Comparison of ENCODE assay signal across 1 cellular context in the genomic region with DNA sequence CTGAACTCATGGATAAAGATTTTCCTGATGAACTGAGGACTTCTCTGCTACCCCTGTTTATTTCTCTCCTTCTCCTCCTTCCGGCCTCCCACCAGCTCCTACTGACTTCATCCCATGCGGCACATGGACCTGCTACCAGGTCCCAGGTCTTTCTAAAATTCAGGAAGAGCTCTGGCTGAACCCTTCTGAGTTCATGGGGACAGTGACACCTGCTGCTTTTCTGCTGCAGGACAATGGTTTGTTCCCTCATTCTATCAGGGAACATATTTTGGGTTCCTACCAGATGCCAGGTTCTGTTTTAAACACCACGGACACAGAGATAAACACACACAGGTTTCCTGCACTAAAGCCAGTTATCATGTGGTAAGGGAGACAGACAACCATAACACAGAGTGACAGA.
TF ChIP-seq lines count a peak whose summit lies in the region.

No MANE protein-coding gene starts in this region.

TF ChIP-seq in K562, 482 proteins besides CTCF, POLR2A, EP300 and RAD21 (continued from another document):
- TF ChIP-seq, protein P1, sequence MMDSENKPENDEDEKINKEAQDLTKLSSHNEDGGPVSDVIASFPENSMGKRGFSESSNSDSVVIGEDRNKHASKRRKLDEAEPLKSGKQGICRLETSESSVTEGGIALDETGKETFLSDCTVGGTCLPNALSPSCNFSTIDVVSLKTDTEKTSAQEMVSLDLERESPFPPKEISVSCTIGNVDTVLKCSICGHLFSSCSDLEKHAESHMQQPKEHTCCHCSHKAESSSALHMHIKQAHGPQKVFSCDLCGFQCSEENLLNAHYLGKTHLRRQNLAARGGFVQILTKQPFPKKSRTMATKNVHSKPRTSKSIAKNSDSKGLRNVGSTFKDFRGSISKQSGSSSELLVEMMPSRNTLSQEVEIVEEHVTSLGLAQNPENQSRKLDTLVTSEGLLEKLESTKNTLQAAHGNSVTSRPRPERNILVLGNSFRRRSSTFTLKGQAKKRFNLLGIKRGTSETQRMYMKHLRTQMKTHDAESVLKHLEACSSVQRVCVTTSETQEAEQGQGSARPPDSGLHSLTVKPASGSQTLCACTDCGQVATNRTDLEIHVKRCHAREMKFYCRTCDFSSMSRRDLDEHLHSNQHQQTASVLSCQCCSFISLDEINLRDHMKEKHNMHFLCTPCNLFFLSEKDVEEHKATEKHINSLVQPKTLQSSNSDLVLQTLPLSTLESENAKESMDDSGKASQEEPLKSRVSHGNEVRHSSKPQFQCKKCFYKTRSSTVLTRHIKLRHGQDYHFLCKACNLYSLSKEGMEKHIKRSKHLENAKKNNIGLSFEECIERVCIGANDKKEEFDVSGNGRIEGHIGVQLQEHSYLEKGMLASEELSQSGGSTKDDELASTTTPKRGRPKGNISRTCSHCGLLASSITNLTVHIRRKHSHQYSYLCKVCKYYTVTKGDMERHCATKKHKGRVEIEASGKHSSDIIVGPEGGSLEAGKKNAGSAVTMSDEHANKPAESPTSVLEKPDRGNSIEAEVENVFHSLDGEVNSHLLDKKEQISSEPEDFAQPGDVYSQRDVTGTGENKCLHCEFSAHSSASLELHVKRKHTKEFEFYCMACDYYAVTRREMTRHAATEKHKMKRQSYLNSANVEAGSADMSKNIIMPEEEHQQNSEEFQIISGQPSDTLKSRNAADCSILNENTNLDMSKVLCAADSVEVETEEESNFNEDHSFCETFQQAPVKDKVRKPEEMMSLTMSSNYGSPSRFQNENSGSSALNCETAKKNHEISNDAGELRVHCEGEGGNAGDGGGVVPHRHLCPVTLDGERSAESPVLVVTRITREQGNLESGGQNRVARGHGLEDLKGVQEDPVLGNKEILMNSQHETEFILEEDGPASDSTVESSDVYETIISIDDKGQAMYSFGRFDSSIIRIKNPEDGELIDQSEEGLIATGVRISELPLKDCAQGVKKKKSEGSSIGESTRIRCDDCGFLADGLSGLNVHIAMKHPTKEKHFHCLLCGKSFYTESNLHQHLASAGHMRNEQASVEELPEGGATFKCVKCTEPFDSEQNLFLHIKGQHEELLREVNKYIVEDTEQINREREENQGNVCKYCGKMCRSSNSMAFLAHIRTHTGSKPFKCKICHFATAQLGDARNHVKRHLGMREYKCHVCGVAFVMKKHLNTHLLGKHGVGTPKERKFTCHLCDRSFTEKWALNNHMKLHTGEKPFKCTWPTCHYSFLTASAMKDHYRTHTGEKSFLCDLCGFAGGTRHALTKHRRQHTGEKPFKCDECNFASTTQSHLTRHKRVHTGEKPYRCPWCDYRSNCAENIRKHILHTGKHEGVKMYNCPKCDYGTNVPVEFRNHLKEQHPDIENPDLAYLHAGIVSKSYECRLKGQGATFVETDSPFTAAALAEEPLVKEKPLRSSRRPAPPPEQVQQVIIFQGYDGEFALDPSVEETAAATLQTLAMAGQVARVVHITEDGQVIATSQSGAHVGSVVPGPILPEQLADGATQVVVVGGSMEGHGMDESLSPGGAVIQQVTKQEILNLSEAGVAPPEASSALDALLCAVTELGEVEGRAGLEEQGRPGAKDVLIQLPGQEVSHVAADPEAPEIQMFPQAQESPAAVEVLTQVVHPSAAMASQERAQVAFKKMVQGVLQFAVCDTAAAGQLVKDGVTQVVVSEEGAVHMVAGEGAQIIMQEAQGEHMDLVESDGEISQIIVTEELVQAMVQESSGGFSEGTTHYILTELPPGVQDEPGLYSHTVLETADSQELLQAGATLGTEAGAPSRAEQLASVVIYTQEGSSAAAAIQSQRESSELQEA (IDR thresholded peaks at IDR 0.05; ENCODE audit: low read depth), result no peak
- TF ChIP-seq ZNF143 (CRISPR knock-in tag; IDR thresholded peaks at IDR 0.05) (no peak), VEZF1 (CRISPR knock-in tag; IDR thresholded peaks at IDR 0.05) (no peak), FOXK1 (CRISPR knock-in tag; IDR thresholded peaks at IDR 0.05; ENCODE audit: borderline replicate concordance) (no peak), UBTF (IDR thresholded peaks at IDR 0.05; ENCODE audit: borderline replicate concordance in 1 of 2, low read depth in 2 of 2, low read length in 2 of 2) (no peak)
